ENCODE assay signal across 8 cellular contexts in genomic region chr16:9033125-9033830, GRCh38. TPM values are rescaled to one million over a fixed set of nuclear protein-coding genes. Genes with fewer than 3 reads are reported as not detected.
DNase-seq lines count a peak whose midpoint lies in the region; ATAC-seq, FAIRE-seq and TF ChIP-seq lines count a peak whose summit lies in the region.

No MANE protein-coding gene starts in this region.

- H4K20me1 ChIP-seq in H1 (replicated peaks in 1 of 2; ENCODE audit: control insufficient read depth in 1 of 2, insufficient read depth in 2 of 2, low read length in 2 of 2) = no peaks in the 10 kb centered on the region

- no peaks in the 10 kb centered on the region for H3K23me2 ChIP-seq in H1 (ENCODE audit: low read depth, low read length)

- no peaks in the 10 kb centered on the region for H3K79me2 ChIP-seq in H1 (ENCODE audit: control insufficient read depth in 1 of 2, insufficient read depth in 2 of 2, low read length in 2 of 2)

- H3K18ac ChIP-seq in H1 (ENCODE audit: extremely low read depth, low read length) = no peak overlapping the region

- no peak overlapping the region for H3K14ac ChIP-seq in H1 (ENCODE audit: insufficient read length)

- no peak overlapping the region for H3K23ac ChIP-seq in H1 (ENCODE audit: insufficient read length)

- no peaks in the 10 kb centered on the region for H3K27me3 Mint-ChIP-seq in neural crest cell (ENCODE audit: low read depth)
- no peaks in the 10 kb centered on the region for H3K27me3 Mint-ChIP-seq in activated T-helper 17 cell treated with anti-CD3 and anti-CD28 coated beads, Interleukin-2, amount 50 U/mL, for 72 hours

- H3K9me3 ChIP-seq in heart right ventricle (no peaks in the 10 kb centered on the region), H1 (ENCODE audit: insufficient read depth in 2 of 2, low read depth in 1 of 2, low read length in 1 of 2) (no peaks in the 10 kb centered on the region)

- H3K9ac ChIP-seq in H1 (replicated peaks in 1 of 4; ENCODE audit: extremely low read depth in 1 of 4, low read depth in 3 of 4, low read length in 3 of 4) = no peak overlapping the region

- FAIRE-seq in H1 (lab: Jason Lieb, UNC) = peak; percentile 73

- H4K91ac ChIP-seq in H1 (replicated peaks; ENCODE audit: insufficient read length, low read length) = no peak overlapping the region

- no peaks in the 10 kb centered on the region for H3K27me3 ChIP-seq in heart right ventricle
- H3K27me3 ChIP-seq in H1 (replicated peaks in 1 of 4; ENCODE audit: control insufficient read depth in 3 of 4, extremely low read depth in 1 of 4, insufficient read depth in 3 of 4, low read length in 3 of 4) = no peaks in the 10 kb centered on the region

- no peak overlapping the region for H3K4me2 ChIP-seq in H1 (ENCODE audit: insufficient read depth in 1 of 2, low read depth in 2 of 2, low read length in 2 of 2)

- no peak overlapping the region for H2BK120ac ChIP-seq in H1 (replicated peaks; ENCODE audit: low read depth, low read length)

- no peak overlapping the region for H2BK15ac ChIP-seq in H1 (ENCODE audit: low read length)

- no peak overlapping the region for H2AFZ ChIP-seq in H1 (ENCODE audit: low read length)

- H2AK5ac ChIP-seq in H1 (ENCODE audit: low read depth, low read length) = no peak overlapping the region

- H3K36me3 ChIP-seq in heart right ventricle (no peaks in the 10 kb centered on the region), H1 (ENCODE audit: control insufficient read depth in 2 of 4, insufficient read depth in 4 of 4, low read length in 3 of 4) (no peaks in the 10 kb centered on the region)

- no peaks in the 10 kb centered on the region for H3K36me3 Mint-ChIP-seq in neural crest cell (ENCODE audit: low read depth)
- no peaks in the 10 kb centered on the region for H3K36me3 Mint-ChIP-seq in activated T-helper 17 cell treated with anti-CD3 and anti-CD28 coated beads, Interleukin-2, amount 50 U/mL, for 72 hours (ENCODE audit: low read depth)

- WGBS in heart right ventricle, 2 donors = 77 to 78% methylated on average over 11 of the region's 11 CpGs
- 79% methylated on average over 11 of the region's 11 CpGs; no CpG with 5 or more reads in 1 of the 2 experiments for WGBS in H1 (ENCODE audit: extremely low coverage in 1 of 2, insufficient coverage in 1 of 2, insufficient read length in 1 of 2, insufficient replicate concordance in 2 of 2, low coverage in 1 of 2, low lambda C conversion rate in 2 of 2, missing lambda C conversion rate in 1 of 2), 2 experiments

- TF ChIP-seq POLR2A in H1 (IDR thresholded peaks at IDR 0.05; ENCODE audit: control extremely low read depth in 1 of 2, low read depth in 2 of 2, low read length in 2 of 2) = no peak

- no peaks in the 10 kb centered on the region for H3K4me1 Mint-ChIP-seq in neural crest cell
- H3K4me1 Mint-ChIP-seq in activated T-helper 17 cell treated with anti-CD3 and anti-CD28 coated beads, Interleukin-2, amount 50 U/mL, for 72 hours = no peaks in the 10 kb centered on the region

- no peak overlapping the region for H4K8ac ChIP-seq in H1 (ENCODE audit: extremely low read depth, insufficient read depth, low read length)

- CTCF ChIA-PET in H1 (lab: Charles Lee; ENCODE audit: partially characterized antibody) = interaction anchor here (0.6 to 4.1 kb wide), 28 partner anchors 9 to 692 kb away, joined by 3 to 54 read pairs (median 4); no protein-coding TSS in a partner anchor

- H2BK5ac ChIP-seq in H1 (ENCODE audit: low read depth, low read length) = no peak overlapping the region

- TF ChIP-seq CTCF in heart right ventricle (IDR thresholded peaks at IDR 0.05) (peak; percentile 9 to 53 (median 40)), H1 (IDR thresholded peaks at IDR 0.05; ENCODE audit: control extremely low read depth in 1 of 3, insufficient read depth in 1 of 3, low read depth in 1 of 3, low read length in 3 of 3) (peak; percentile 33 to 77 (median 72)), neural crest cell (conservative IDR thresholded peaks at IDR 0.05) (peak; percentile 62)

- no peak for TF ChIP-seq EP300 in H1 (IDR thresholded peaks at IDR 0.05; ENCODE audit: borderline replicate concordance in 1 of 2, low read depth in 2 of 2, low read length in 2 of 2)

- H3K4me3 Mint-ChIP-seq in neural crest cell = no peak overlapping the region
- H3K4me3 Mint-ChIP-seq in activated T-helper 17 cell treated with anti-CD3 and anti-CD28 coated beads, Interleukin-2, amount 50 U/mL, for 72 hours = no peak overlapping the region

- no peak overlapping the region for H4K5ac ChIP-seq in H1 (ENCODE audit: insufficient read length, low read depth, low read length)

- TF ChIP-seq RAD21 in H1 (IDR thresholded peaks at IDR 0.05 in 1 of 2, conservative IDR thresholded peaks at IDR 0.05 in 1 of 2; ENCODE audit: low read depth in 2 of 2, low read length in 2 of 2) = peak; percentile 56 to 66

- H3K79me1 ChIP-seq in H1 (ENCODE audit: low read depth, low read length) = no peaks in the 10 kb centered on the region

- H3K4me3 ChIP-seq in heart right ventricle (no peak overlapping the region), H1 (ENCODE audit: extremely low read depth in 1 of 4, insufficient read depth in 2 of 4, low read depth in 3 of 4, low read length in 4 of 4) (no peak overlapping the region)

- intact Hi-C loops in heart right ventricle (cut with DNase I) = loop anchor here in 1 of 10 donors (5.0 kb wide), 1 partner anchor 159 kb away; no protein-coding TSS in a partner anchor
- intact Hi-C loops in left ventricle myocardium superior (cut with micrococcal nuclease) = no loop called here

- H3K4me1 ChIP-seq in heart right ventricle (no peaks in the 10 kb centered on the region), H1 (replicated peaks in 1 of 4; ENCODE audit: control insufficient read depth in 3 of 4, insufficient read depth in 4 of 4, low read length in 3 of 4) (no peaks in the 10 kb centered on the region)

- H3K27ac ChIP-seq in heart right ventricle (no peak overlapping the region), H1 (ENCODE audit: low read depth, low read length) (no peak overlapping the region)

- ATAC-seq in heart right ventricle (no peak), left ventricle myocardium superior (no peak), GM18511 (IDR thresholded peaks at IDR 0.05; ENCODE audit: unreplicated experiment) (no peak)
- ATAC-seq in activated T-helper 17 cell treated with anti-CD3 and anti-CD28 coated beads, Interleukin-2, amount 50 U/mL, for 72 hours (replicated peaks) = no peak

- H2BK20ac ChIP-seq in H1 (ENCODE audit: low read length) = no peak overlapping the region

- POLR2A ChIA-PET in H1 (lab: Charles Lee; ENCODE audit: partially characterized antibody) = interaction anchor here (0.6 to 1.9 kb wide), 5 partner anchors 10 to 97 kb away, joined by 3 to 6 read pairs (median 3); partner anchors contain the start of gene HAPSTR1

- 0 out of 2 replicates have a peak overlapping the region, but pooled peaks have one; percentile 27 for H2BK12ac ChIP-seq in H1 (ENCODE audit: low read depth, low read length)

- H3K9me3 Mint-ChIP-seq in neural crest cell = no peaks in the 10 kb centered on the region
- no peaks in the 10 kb centered on the region for H3K9me3 Mint-ChIP-seq in activated T-helper 17 cell treated with anti-CD3 and anti-CD28 coated beads, Interleukin-2, amount 50 U/mL, for 72 hours

- DNase-seq in heart right ventricle = no peak
- DNase-seq in left ventricle myocardium superior = no peak
- peak; percentile 25 for DNase-seq in NCI-H2171 treated with DMSO at 0.1 percent for 48 hours (lab: John Stamatoyannopoulos, UW)
- DNase-seq in H1 (ENCODE audit: low read depth in 1 of 2, low spot score in 2 of 2) = peak in 1 of 2 experiments; percentile 70
- peak; percentile 40 for DNase-seq in neural crest cell (ENCODE audit: low read depth, low spot score)
- DNase-seq in DMS79 treated with DMSO at 0.1 percent for 48 hours (lab: John Stamatoyannopoulos, UW) = no peak

- H3K56ac ChIP-seq in H1 (replicated peaks; ENCODE audit: insufficient read length, low read depth, low read length) = no peak overlapping the region

- H3K4ac ChIP-seq in H1 (replicated peaks; ENCODE audit: insufficient read length, low read depth, low read length) = no peak overlapping the region

- no peak overlapping the region for H3K27ac Mint-ChIP-seq in neural crest cell (ENCODE audit: unreplicated experiment)
- no peak overlapping the region for H3K27ac Mint-ChIP-seq in activated T-helper 17 cell treated with anti-CD3 and anti-CD28 coated beads, Interleukin-2, amount 50 U/mL, for 72 hours

TF ChIP-seq in H1, 55 proteins besides CTCF, POLR2A, EP300 and RAD21 (continues in another document):
- TF ChIP-seq CBX5 (IDR thresholded peaks at IDR 0.05; ENCODE audit: low read depth, low read length) (no peak), TAF1 (IDR thresholded peaks at IDR 0.05; ENCODE audit: low read depth, low read length) (no peak), MAFK (IDR thresholded peaks at IDR 0.05; ENCODE audit: low read depth, low read length) (no peak), SP4 (IDR thresholded peaks at IDR 0.05; ENCODE audit: low read length) (no peak), CBX8 (IDR thresholded peaks at IDR 0.05; ENCODE audit: borderline replicate concordance, low read depth, low read length) (no peak), EGR1 (IDR thresholded peaks at IDR 0.05; ENCODE audit: borderline replicate concordance, low read depth, low read length) (no peak), KDM4A (IDR thresholded peaks at IDR 0.05; ENCODE audit: low read depth, low read length, severe bottlenecking) (no peak), GTF2F1 (IDR thresholded peaks at IDR 0.05; ENCODE audit: borderline replicate concordance, low read depth, low read length) (no peak), ASH2L (IDR thresholded peaks at IDR 0.05; ENCODE audit: low read length) (no peak), ATF3 (IDR thresholded peaks at IDR 0.05; ENCODE audit: insufficient read depth, low read depth, low read length) (no peak)

RNA-seq across cellular contexts. Expression of gene HAPSTR1, which starts 58.2 kb away (rescaled TPM):
- 10 to 100 TPM; 57.2 to 74.7 (median 64.1) TPM for total RNA-seq in heart right ventricle
- 10 to 100 TPM; 10.2 to 11.7 TPM for polyA plus RNA-seq in heart right ventricle
- total RNA-seq in left ventricle myocardium superior = 53.0 TPM
- total RNA-seq in H1 (2021; fragmentation: NEBNext Ultra II Directional; extraction: Animal tissue kit (Norgen Biotek cat#: 25700)) = 63.1 and 66.1 TPM in 2 replicates
- polyA plus RNA-seq in H1 (2011; rRNA removed) = 11.6 and 11.9 TPM in 2 replicates
- 16.9 TPM for polyA plus RNA-seq in H1 (2011; cell fraction: cytosol; rRNA removed)
- polyA plus RNA-seq in H1 (2011; cell fraction: nucleus; rRNA removed) = 9.7 TPM
- polyA plus RNA-seq in H1 (2012, experiment 1 of 2) = 14.3 to 21.6 TPM (median 17.4 TPM) in 4 replicates
- 3.4 TPM for polyA plus RNA-seq in H1 (2012, experiment 2 of 2)
- 22.2 TPM for polyA plus RNA-seq in H1 (2013, experiment 1 of 2)
- polyA plus RNA-seq in H1 (2013, experiment 2 of 2) = 21.7 TPM
- polyA minus RNA-seq in H1 (2011; rRNA and poly(A)+ RNA removed) = 38.0 and 41.9 TPM in 2 replicates
- 29.7 TPM for polyA minus RNA-seq in H1 (2011; cell fraction: cytosol; rRNA and poly(A)+ RNA removed)
- polyA minus RNA-seq in H1 (2011; cell fraction: nucleus; rRNA and poly(A)+ RNA removed) = 26.0 TPM
- total RNA-seq in neural crest cell = 80.1 and 81.1 TPM in 2 replicates
- 10 to 100 TPM; 46.1 to 58.1 TPM for total RNA-seq in activated T-helper 17 cell treated with anti-CD3 and anti-CD28 coated beads, Interleukin-2, amount 50 U/mL, for 72 hours

Comparison
In these comparisons a context has a peak if more than half of its experiments do, and no peak if none do; other contexts are left out.
1. DNase-seq: peak in NCI-H2171 treated with DMSO at 0.1 percent for 48 hours (single experiment) and neural crest cell (single experiment); none in heart right ventricle (0 of 2), left ventricle myocardium superior (single experiment) and DMS79 treated with DMSO at 0.1 percent for 48 hours (single experiment).
2. Peak in every context shown above with its lines, with median percentiles within 50 percentile points of each other: CTCF ChIP-seq.